8 cellular contexts compared by ENCODE assay signal in genomic region chr15:78944669-78945407, GRCh38.
DNase-seq lines count a peak whose midpoint lies in the region; ATAC-seq and TF ChIP-seq lines count a peak whose summit lies in the region.

CTSH (minus strand) TSS chr15:78945046; CDS start chr15:78944981, 65 bp downstream.

- peak; percentile 53 for DNase-seq in NCI-H1105 treated with DMSO at 0.1 percent for 48 hours (lab: John Stamatoyannopoulos, UW)
- DNase-seq in T47D (ENCODE audit: low read depth in 1 of 2, low spot score in 1 of 2), result peak; percentile 72
- DNase-seq in iris pigment epithelial cell (ENCODE audit: low read depth), result peak; percentile 55
- peak; percentile 43 to 61 for DNase-seq in stimulated activated CD4-positive, alpha-beta T cell treated with anti-CD3 and anti-CD28 coated beads, Interleukin-12 subunit alpha, Interleukin-12 subunit beta, amount 100 ng/mL, for 24 hours (ENCODE audit: low read depth in 2 of 2)
- no peak for DNase-seq in T1000 (lab: John Stamatoyannopoulos, UW)

- peak; percentile 12; the same call in 1 of the 2 replicates for TF ChIP-seq CTCF in VCaP (conservative IDR thresholded peaks at IDR 0.05)

- ATAC-seq in HG02588 (IDR thresholded peaks at IDR 0.05; ENCODE audit: unreplicated experiment), result peak; percentile 52

- in situ Hi-C loops in T47D (cut with HindIII; ENCODE audit: low pct_unique_long_range_greater_than_20kb, low sequenced_read_pairs), result no loop called here

- TF ChIP-seq POLR2A in GM10847 (IDR thresholded peaks at IDR 0.05; ENCODE audit: extremely low read depth, insufficient read length), result peak; percentile 91

- peak within 1 kb of the TSS; percentile 78 for H3K27ac ChIP-seq in VCaP
